24 cellular contexts compared by ENCODE assay signal in the genomic region with DNA sequence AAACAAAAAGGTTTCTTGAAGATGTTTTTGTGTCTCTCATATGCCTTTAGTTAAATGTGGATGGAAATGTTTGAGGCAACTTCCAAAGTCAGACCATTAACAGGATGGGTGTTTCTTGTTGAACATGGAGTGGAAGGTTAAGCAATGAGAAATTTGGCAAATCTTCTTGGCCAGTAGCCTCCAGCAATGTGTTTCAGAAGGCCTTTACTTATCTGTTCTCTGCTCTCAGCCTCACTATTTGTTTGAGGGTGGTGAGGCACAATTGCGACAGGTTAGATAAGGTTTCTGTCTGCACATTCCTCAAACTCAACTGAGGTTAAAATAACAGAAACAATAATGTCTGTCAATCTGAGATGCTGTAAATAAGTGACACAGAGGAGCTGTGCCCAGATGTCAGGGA.
"Had no signal": no experiment of that assay in that cellular context is flagged by ENCODE, and none has a peak within 500 bp of the region (broad histone marks: within the 10 kb centered on the region; RNA-seq: fewer than 3 reads in every experiment).

No MANE protein-coding gene starts in this region.

- H3K27me3 Mint-ChIP-seq: activated CD4-positive, alpha-beta T cell treated with anti-CD3 and anti-CD28 coated beads, Interleukin-2, amount 10 ng/mL, durations not matched to agents 7 days and 5 days; naive thymus-derived CD4-positive, alpha-beta T cell had no signal

- H3K27ac Mint-ChIP-seq: activated CD4-positive, alpha-beta T cell treated with anti-CD3 and anti-CD28 coated beads, Interleukin-2, amount 10 ng/mL, durations not matched to agents 7 days and 5 days; activated naive CD4-positive, alpha-beta T cell treated with anti-CD3 and anti-CD28 coated beads for 36 hours; naive thymus-derived CD4-positive, alpha-beta T cell; stimulated activated effector memory CD8-positive, alpha-beta T cell treated with anti-CD3 and anti-CD28 coated beads, Interleukin-12 subunit alpha, Interleukin-12 subunit beta, amount 100 ng/mL, for 72 hours had no signal

- H3K9me3 ChIP-seq: breast epithelium, esophagus muscularis mucosa, mucosa of descending colon, psoas muscle, right lobe of liver, stomach had no signal

- H3K4me3 Mint-ChIP-seq: activated CD4-positive, alpha-beta T cell treated with anti-CD3 and anti-CD28 coated beads, Interleukin-2, amount 10 ng/mL, durations not matched to agents 7 days and 5 days; activated naive CD4-positive, alpha-beta T cell treated with anti-CD3 and anti-CD28 coated beads for 36 hours; activated T-cell treated with anti-CD3 and anti-CD28 coated beads, Interleukin-2, amount 50 U/mL, for 4 hours; naive thymus-derived CD4-positive, alpha-beta T cell; stimulated activated effector memory CD8-positive, alpha-beta T cell treated with anti-CD3 and anti-CD28 coated beads, Interleukin-12 subunit alpha, Interleukin-12 subunit beta, amount 100 ng/mL, for 72 hours had no signal

- H3K4me3 ChIP-seq: breast epithelium, esophagus muscularis mucosa, mucosa of descending colon, psoas muscle, right lobe of liver, stomach had no signal

- H3K4me1 ChIP-seq: breast epithelium, esophagus muscularis mucosa, psoas muscle, right lobe of liver, stomach had no signal

- FAIRE-seq: endothelial cell of umbilical vein, kidney, small intestine had no signal

- H3K36me3 Mint-ChIP-seq: naive thymus-derived CD4-positive, alpha-beta T cell; stimulated activated effector memory CD8-positive, alpha-beta T cell treated with anti-CD3 and anti-CD28 coated beads, Interleukin-12 subunit alpha, Interleukin-12 subunit beta, amount 100 ng/mL, for 72 hours had no signal

- H3K36me3 ChIP-seq: breast epithelium, esophagus muscularis mucosa, right lobe of liver, stomach had no signal

- H3K4me1 Mint-ChIP-seq: activated CD4-positive, alpha-beta T cell treated with anti-CD3 and anti-CD28 coated beads, Interleukin-2, amount 10 ng/mL, durations not matched to agents 7 days and 5 days; naive thymus-derived CD4-positive, alpha-beta T cell; stimulated activated effector memory CD8-positive, alpha-beta T cell treated with anti-CD3 and anti-CD28 coated beads, Interleukin-12 subunit alpha, Interleukin-12 subunit beta, amount 100 ng/mL, for 72 hours had no signal

- DNase-seq: activated CD4-positive, alpha-beta T cell treated with anti-CD3 and anti-CD28 coated beads, Interleukin-2, amount 10 ng/mL, durations not matched to agents 7 days and 5 days; activated CD8-positive, alpha-beta memory T cell treated with anti-CD3 and anti-CD28 coated beads, Interleukin-2, amount 50 U/mL, for 4 hours; activated naive CD4-positive, alpha-beta T cell treated with anti-CD3 and anti-CD28 coated beads for 36 hours; activated T-cell treated with anti-CD3 and anti-CD28 coated beads, Interleukin-2, amount 50 U/mL, for 4 hours; anterior cingulate cortex; dermis blood vessel endothelial cell; effector memory CD4-positive, alpha-beta T cell; foreskin melanocyte; kidney; mesenchymal stem cell; mucosa of descending colon; naive thymus-derived CD4-positive, alpha-beta T cell; psoas muscle; right lobe of liver; small intestine; stimulated activated CD4-positive, alpha-beta T cell treated with anti-CD3 and anti-CD28 coated beads, Interleukin-15, amount 100 ng/mL, for 24 hours; stimulated activated CD4-positive, alpha-beta T cell treated with anti-CD3 and anti-CD28 coated beads, Interleukin-4, amount 100 ng/mL, for 1 hour; stomach; T1000; trophoblast cell had no signal

- H3K27me3 ChIP-seq: breast epithelium, esophagus muscularis mucosa, right lobe of liver, stomach had no signal

- H3K9me3 Mint-ChIP-seq: activated CD4-positive, alpha-beta T cell treated with anti-CD3 and anti-CD28 coated beads, Interleukin-2, amount 10 ng/mL, durations not matched to agents 7 days and 5 days; activated T-cell treated with anti-CD3 and anti-CD28 coated beads, Interleukin-2, amount 50 U/mL, for 4 hours had no signal

- ATAC-seq: activated T-cell treated with anti-CD3 and anti-CD28 coated beads, Interleukin-2, amount 50 U/mL, for 4 hours; mucosa of descending colon; naive thymus-derived CD4-positive, alpha-beta T cell; psoas muscle; right lobe of liver; stimulated activated effector memory CD8-positive, alpha-beta T cell treated with anti-CD3 and anti-CD28 coated beads, Interleukin-12 subunit alpha, Interleukin-12 subunit beta, amount 100 ng/mL, for 72 hours had no signal

- H3K27ac ChIP-seq: breast epithelium, esophagus muscularis mucosa, psoas muscle, right lobe of liver, stomach had no signal
